In the genomic region with DNA sequence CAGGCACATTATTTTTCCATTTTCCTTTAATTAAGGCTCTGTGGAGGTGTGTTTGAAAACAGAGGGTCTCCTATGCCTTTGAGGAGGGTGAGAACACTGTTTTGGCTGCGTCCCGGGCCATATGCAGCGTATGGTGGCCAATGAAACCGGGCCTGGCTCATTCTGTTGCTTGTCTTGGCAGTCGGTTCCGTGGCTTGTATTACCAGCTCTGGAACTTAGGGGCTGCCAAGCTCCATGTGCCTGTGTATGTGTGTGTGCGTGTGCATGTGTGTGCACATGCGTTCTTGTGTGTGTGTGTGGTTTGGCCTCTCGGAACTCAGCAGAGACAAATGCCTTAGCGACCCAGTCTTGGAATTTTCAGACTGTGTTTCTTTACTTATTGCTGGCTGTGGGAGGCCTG, we compare ENCODE assay signal across 2 cellular contexts.
TF ChIP-seq lines count a peak whose summit lies in the region.

No MANE protein-coding gene starts in this region.

TF ChIP-seq in IMR-90, 13 proteins besides CTCF, POLR2A, EP300 and RAD21:
- TF ChIP-seq, protein P1, sequence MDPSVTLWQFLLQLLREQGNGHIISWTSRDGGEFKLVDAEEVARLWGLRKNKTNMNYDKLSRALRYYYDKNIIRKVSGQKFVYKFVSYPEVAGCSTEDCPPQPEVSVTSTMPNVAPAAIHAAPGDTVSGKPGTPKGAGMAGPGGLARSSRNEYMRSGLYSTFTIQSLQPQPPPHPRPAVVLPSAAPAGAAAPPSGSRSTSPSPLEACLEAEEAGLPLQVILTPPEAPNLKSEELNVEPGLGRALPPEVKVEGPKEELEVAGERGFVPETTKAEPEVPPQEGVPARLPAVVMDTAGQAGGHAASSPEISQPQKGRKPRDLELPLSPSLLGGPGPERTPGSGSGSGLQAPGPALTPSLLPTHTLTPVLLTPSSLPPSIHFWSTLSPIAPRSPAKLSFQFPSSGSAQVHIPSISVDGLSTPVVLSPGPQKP (IDR thresholded peaks at IDR 0.05; ENCODE audit: borderline replicate concordance, low read depth, low read length): no peak
- no peak for TF ChIP-seq BHLHE40 (IDR thresholded peaks at IDR 0.05; ENCODE audit: low read depth, low read length)
- no peak for TF ChIP-seq MAZ (IDR thresholded peaks at IDR 0.05; ENCODE audit: borderline replicate concordance, low read depth, low read length)
- TF ChIP-seq, protein P2, sequence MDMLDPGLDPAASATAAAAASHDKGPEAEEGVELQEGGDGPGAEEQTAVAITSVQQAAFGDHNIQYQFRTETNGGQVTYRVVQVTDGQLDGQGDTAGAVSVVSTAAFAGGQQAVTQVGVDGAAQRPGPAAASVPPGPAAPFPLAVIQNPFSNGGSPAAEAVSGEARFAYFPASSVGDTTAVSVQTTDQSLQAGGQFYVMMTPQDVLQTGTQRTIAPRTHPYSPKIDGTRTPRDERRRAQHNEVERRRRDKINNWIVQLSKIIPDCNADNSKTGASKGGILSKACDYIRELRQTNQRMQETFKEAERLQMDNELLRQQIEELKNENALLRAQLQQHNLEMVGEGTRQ (IDR thresholded peaks at IDR 0.05; ENCODE audit: low read depth, low read length): no peak
- no peak for TF ChIP-seq NFE2L2 (IDR thresholded peaks at IDR 0.05; ENCODE audit: low read depth, low read length)
- no peak for TF ChIP-seq CHD1 (IDR thresholded peaks at IDR 0.05; ENCODE audit: low read depth, low read length)
- TF ChIP-seq SMC3 (IDR thresholded peaks at IDR 0.05; ENCODE audit: low read depth, low read length): no peak
- no peak for TF ChIP-seq RFX5 (IDR thresholded peaks at IDR 0.05; ENCODE audit: low read depth, low read length)
- TF ChIP-seq MXI1 (IDR thresholded peaks at IDR 0.05; ENCODE audit: borderline replicate concordance, low read depth, low read length): no peak
- no peak for TF ChIP-seq RCOR1 (IDR thresholded peaks at IDR 0.05; ENCODE audit: insufficient replicate concordance, low read length)
- no peak for TF ChIP-seq CEBPB (IDR thresholded peaks at IDR 0.05; ENCODE audit: low read depth, low read length)
- TF ChIP-seq MAFK (IDR thresholded peaks at IDR 0.05; ENCODE audit: low read depth, low read length): no peak
- TF ChIP-seq FOS (IDR thresholded peaks at IDR 0.05; ENCODE audit: low read depth, low read length): no peak

TF ChIP-seq in HepG2, 621 proteins besides CTCF, POLR2A, EP300 and RAD21:
- TF ChIP-seq ZFX (CRISPR knock-in tag; IDR thresholded peaks at IDR 0.05; ENCODE audit: low read depth): peak; percentile 8; the same call in 1 of the 2 replicates
- TF ChIP-seq, protein P3, sequence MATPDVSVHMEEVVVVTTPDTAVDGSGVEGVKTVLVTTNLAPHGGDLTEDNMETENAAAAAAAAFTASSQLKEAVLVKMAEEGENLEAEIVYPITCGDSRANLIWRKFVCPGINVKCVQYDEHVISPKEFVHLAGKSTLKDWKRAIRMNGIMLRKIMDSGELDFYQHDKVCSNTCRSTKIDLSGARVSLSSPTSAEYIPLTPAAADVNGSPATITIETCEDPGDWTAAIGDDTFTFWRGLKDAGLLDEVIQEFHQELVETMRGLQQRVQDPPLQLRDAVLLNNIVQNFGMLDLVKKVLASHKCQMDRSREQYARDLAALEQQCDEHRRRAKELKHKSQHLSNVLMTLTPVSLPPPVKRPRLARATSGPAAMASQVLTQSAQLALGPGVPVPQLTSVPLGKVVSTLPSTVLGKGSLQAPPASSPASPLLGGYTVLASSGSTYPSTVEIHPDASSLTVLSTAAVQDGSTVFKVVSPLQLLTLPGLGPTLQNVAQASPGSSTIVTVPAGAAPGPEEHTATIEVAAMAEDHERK (CRISPR knock-in tag; IDR thresholded peaks at IDR 0.05; ENCODE audit: low read depth): no peak
